ENCODE assay signal across 23 cellular contexts in the genomic region with DNA sequence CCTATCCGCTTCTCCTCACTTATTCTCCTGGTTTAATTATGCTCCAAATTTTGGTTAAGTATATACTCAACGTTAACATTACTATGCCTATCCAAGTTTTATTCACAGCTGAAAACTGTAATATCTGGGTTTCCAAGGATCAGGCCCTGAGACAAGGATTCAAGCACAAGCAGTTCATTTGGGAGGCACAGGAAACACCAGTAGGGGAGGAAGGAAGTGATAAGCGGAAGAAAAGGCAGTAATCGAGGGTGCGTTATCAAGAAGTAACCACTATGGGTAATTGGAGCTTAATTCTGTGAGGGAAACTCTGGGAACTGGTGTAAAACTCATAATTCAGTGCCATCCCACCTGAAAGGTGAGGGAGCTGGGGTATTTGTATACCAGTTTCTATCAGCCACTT.
"Had no signal": no experiment of that assay in that cellular context is flagged by ENCODE, and none has a peak within 500 bp of the region (broad histone marks: within the 10 kb centered on the region; RNA-seq: fewer than 3 reads in every experiment).

No MANE protein-coding gene starts in this region.

- H3K27ac ChIP-seq: brain microvascular endothelial cell, cardiac muscle cell, Peyer's patch, RWPE1, SJCRH30 had no signal

- H3K4me1 Mint-ChIP-seq: activated naive CD4-positive, alpha-beta T cell treated with anti-CD3 and anti-CD28 coated beads, Interleukin-2, amount 10 ng/mL, durations not matched to agents 7 days and 5 days; activated naive CD8-positive, alpha-beta T cell treated with anti-CD3 and anti-CD28 coated beads for 36 hours had no signal

- H3K9me3 Mint-ChIP-seq: activated CD8-positive, alpha-beta T cell treated with anti-CD3 and anti-CD28 coated beads for 36 hours; activated naive CD4-positive, alpha-beta T cell treated with anti-CD3 and anti-CD28 coated beads, Interleukin-2, amount 10 ng/mL, durations not matched to agents 7 days and 5 days; activated naive CD8-positive, alpha-beta T cell treated with anti-CD3 and anti-CD28 coated beads for 36 hours; activated T-cell treated with anti-CD3 and anti-CD28 coated beads, Interleukin-2, amount 50 U/mL, for 72 hours; activated T-helper 2 cell treated with anti-CD3 and anti-CD28 coated beads, Interferon-gamma antibody, Interleukin-2, Interleukin-4, amounts not matched to agents 10 μg/mL and 5 μg/mL and 100 μg/mL, durations not matched to agents 14 hours and 24 hours and 36 hours; T-helper 1 cell treated with Interleukin-12 subunit alpha and Interleukin-12 subunit beta and Interleukin-4 antibody, amounts not matched to agents 30 μg/mL and 1 μg/mL, for 36 hours had no signal

- H3K4me1 ChIP-seq: Peyer's patch, SJCRH30 had no signal

- H3K27ac Mint-ChIP-seq: activated CD8-positive, alpha-beta T cell treated with anti-CD3 and anti-CD28 coated beads for 36 hours; activated naive CD4-positive, alpha-beta T cell treated with anti-CD3 and anti-CD28 coated beads, Interleukin-2, amount 10 ng/mL, durations not matched to agents 7 days and 5 days; activated naive CD8-positive, alpha-beta T cell treated with anti-CD3 and anti-CD28 coated beads for 36 hours; activated T-cell treated with anti-CD3 and anti-CD28 coated beads, Interleukin-2, amount 50 U/mL, for 72 hours; activated T-helper 2 cell treated with anti-CD3 and anti-CD28 coated beads, Interferon-gamma antibody, Interleukin-2, Interleukin-4, amounts not matched to agents 10 μg/mL and 5 μg/mL and 100 μg/mL, durations not matched to agents 14 hours and 24 hours and 36 hours; T-helper 1 cell treated with Interleukin-12 subunit alpha and Interleukin-12 subunit beta and Interleukin-4 antibody, amounts not matched to agents 30 μg/mL and 1 μg/mL, for 36 hours had no signal

- H3K27me3 ChIP-seq: brain microvascular endothelial cell, cardiac muscle cell, Peyer's patch, SJCRH30 had no signal

- H3K36me3 Mint-ChIP-seq: activated naive CD4-positive, alpha-beta T cell treated with anti-CD3 and anti-CD28 coated beads, Interleukin-2, amount 10 ng/mL, durations not matched to agents 7 days and 5 days; activated naive CD8-positive, alpha-beta T cell treated with anti-CD3 and anti-CD28 coated beads for 36 hours had no signal

- H3K4me3 Mint-ChIP-seq: activated CD8-positive, alpha-beta T cell treated with anti-CD3 and anti-CD28 coated beads for 36 hours; activated naive CD4-positive, alpha-beta T cell treated with anti-CD3 and anti-CD28 coated beads, Interleukin-2, amount 10 ng/mL, durations not matched to agents 7 days and 5 days; activated naive CD8-positive, alpha-beta T cell treated with anti-CD3 and anti-CD28 coated beads for 36 hours; activated T-cell treated with anti-CD3 and anti-CD28 coated beads, Interleukin-2, amount 50 U/mL, for 72 hours; T-helper 1 cell treated with Interleukin-12 subunit alpha and Interleukin-12 subunit beta and Interleukin-4 antibody, amounts not matched to agents 30 μg/mL and 1 μg/mL, for 36 hours had no signal

- DNase-seq: activated CD4-positive, alpha-beta T cell treated with anti-CD3 and anti-CD28 coated beads for 4 hours; activated CD8-positive, alpha-beta memory T cell treated with anti-CD3 and anti-CD28 coated beads, Interleukin-2, amount 50 U/mL, for 4 hours; activated CD8-positive, alpha-beta T cell treated with anti-CD3 and anti-CD28 coated beads for 36 hours; activated gamma-delta T cell treated with Interleukin-2 at 50 U/mL for 16 hours; activated naive CD4-positive, alpha-beta T cell treated with anti-CD3 and anti-CD28 coated beads, Interleukin-2, amount 10 ng/mL, durations not matched to agents 7 days and 5 days; activated naive CD8-positive, alpha-beta T cell treated with anti-CD3 and anti-CD28 coated beads for 36 hours; activated T-cell treated with anti-CD3 and anti-CD28 coated beads, Interleukin-2, amount 50 U/mL, for 72 hours; brain microvascular endothelial cell; MM.1S; NCI-H1105; NCI-H1436; NCI-H1694 treated with DMSO at 0.1 percent for 48 hours; NCI-H2029 treated with DMSO at 0.1 percent for 48 hours; NCI-H510A treated with DMSO at 0.1 percent for 48 hours; Peyer's patch; Right ventricle myocardium superior; SJCRH30; SK-N-SH had no signal

- ATAC-seq: activated CD4-positive, CD25-positive, alpha-beta regulatory T cell treated with anti-CD3 and anti-CD28 coated beads, Interleukin-2, amount 50 U/mL, for 24 hours; activated CD8-positive, alpha-beta T cell treated with anti-CD3 and anti-CD28 coated beads for 36 hours; activated T-cell treated with anti-CD3 and anti-CD28 coated beads, Interleukin-2, amount 50 U/mL, for 72 hours had no signal

- H3K36me3 ChIP-seq: brain microvascular endothelial cell, cardiac muscle cell, Peyer's patch, SJCRH30 had no signal

- H3K4me3 ChIP-seq: cardiac muscle cell, Peyer's patch, SJCRH30 had no signal

- H3K9me3 ChIP-seq: Peyer's patch, SJCRH30, SK-N-SH had no signal
